ENCODE assay signal across 9 cellular contexts in genomic region chr11:117809236-117810055, GRCh38. TPM values are rescaled to one million over a fixed set of nuclear protein-coding genes. Genes with fewer than 3 reads are reported as not detected.
A peak's percentile ranks its signal among the peaks of the same experiment; 100 is the strongest.
DNase-seq lines count a peak whose midpoint lies in the region; ATAC-seq, FAIRE-seq and TF ChIP-seq lines count a peak whose summit lies in the region.
"Had no signal": no experiment of that assay in that cellular context is flagged by ENCODE, and none has a peak within 500 bp of the region (broad histone marks: within the 10 kb centered on the region; RNA-seq: fewer than 3 reads in every experiment).

No MANE protein-coding gene starts in this region.

- in situ Hi-C loops in GM13977 (cut with MboI; ENCODE audit: low pct_unique_long_range_greater_than_20kb, low sequenced_read_pairs, unreplicated experiment), result no loop called here

- no peaks in the 10 kb centered on the region for H3K9me3 Mint-ChIP-seq in activated B cell treated with CpG ODN at 0.5 μM for 24 hours

- H2AFZ ChIP-seq in H1 (ENCODE audit: low read length), result no peak overlapping the region

- H2BK12ac ChIP-seq in H1 (ENCODE audit: low read depth, low read length), result peak overlapping the region; percentile 60; the same call in 1 of the 2 replicates

- H3K4me1 ChIP-seq in H1 (replicated peaks in 1 of 4; ENCODE audit: control insufficient read depth in 3 of 4, insufficient read depth in 4 of 4, low read length in 3 of 4) (peaks cover 0 to 4% (median 3%) of the 10 kb centered on the region in 4 experiments; a peak in 6 of 7 replicates), uterus (no peaks in the 10 kb centered on the region)

- no peak overlapping the region for H3K9ac ChIP-seq in H1 (replicated peaks in 1 of 4; ENCODE audit: extremely low read depth in 1 of 4, low read depth in 3 of 4, low read length in 3 of 4)

- 0 out of 2 replicates have a peak overlapping the region, but pooled peaks have one; percentile 22 for H4K8ac ChIP-seq in H1 (ENCODE audit: extremely low read depth, insufficient read depth, low read length)

- peak overlapping the region; percentile 32 for H3K4ac ChIP-seq in H1 (replicated peaks; ENCODE audit: insufficient read length, low read depth, low read length)

- no peak overlapping the region; a peak in 1 of 4 replicates for H3K4me2 ChIP-seq in H1 (ENCODE audit: insufficient read depth in 1 of 2, low read depth in 2 of 2, low read length in 2 of 2)

- H2BK20ac ChIP-seq in H1 (ENCODE audit: low read length), result no peak overlapping the region

- H3K27ac Mint-ChIP-seq in activated B cell treated with CpG ODN at 0.5 μM for 24 hours, result peak overlapping the region; percentile 3

- H3K18ac ChIP-seq in H1 (ENCODE audit: extremely low read depth, low read length), result no peak overlapping the region; the same call in 1 of the 2 replicates

- H2BK120ac ChIP-seq in H1 (replicated peaks; ENCODE audit: low read depth, low read length), result peak overlapping the region; percentile 80

- H3K27me3 ChIP-seq in H1 (replicated peaks in 1 of 4; ENCODE audit: control insufficient read depth in 3 of 4, extremely low read depth in 1 of 4, insufficient read depth in 3 of 4, low read length in 3 of 4) (no peaks in the 10 kb centered on the region; a peak in 2 of 7 replicates), uterus (no peaks in the 10 kb centered on the region)

- H3K56ac ChIP-seq in H1 (replicated peaks; ENCODE audit: insufficient read length, low read depth, low read length), result peak overlapping the region; percentile 99

- peak; percentile 66 for ATAC-seq in activated B cell treated with CpG ODN at 0.5 μM for 24 hours (ENCODE audit: low read depth)
- no peak for ATAC-seq in HG03280 (IDR thresholded peaks at IDR 0.05; ENCODE audit: unreplicated experiment)

- no peak overlapping the region for H3K4me3 Mint-ChIP-seq in activated B cell treated with CpG ODN at 0.5 μM for 24 hours

- peak overlapping the region; percentile 99 for H2BK15ac ChIP-seq in H1 (ENCODE audit: low read length)

- TF ChIP-seq RAD21 in H1 (IDR thresholded peaks at IDR 0.05 in 1 of 2, conservative IDR thresholded peaks at IDR 0.05 in 1 of 2; ENCODE audit: low read depth in 2 of 2, low read length in 2 of 2), result peak; percentile 84 to 87

- H3K4me3 ChIP-seq in AG09309 (ENCODE audit: control insufficient read depth, low read depth, low read length) (no peak overlapping the region), H1 (ENCODE audit: extremely low read depth in 1 of 4, insufficient read depth in 2 of 4, low read depth in 3 of 4, low read length in 4 of 4) (no peak overlapping the region), uterus (no peak overlapping the region)

- H3K36me3 ChIP-seq in H1 (ENCODE audit: control insufficient read depth in 2 of 4, insufficient read depth in 4 of 4, low read length in 3 of 4) (no peaks in the 10 kb centered on the region; a peak in 1 of 8 replicates), uterus (no peaks in the 10 kb centered on the region)

- peaks cover 4% of the 10 kb centered on the region; the same call in 1 of the 2 replicates for H3K23me2 ChIP-seq in H1 (ENCODE audit: low read depth, low read length)

- DNase-seq in AG09309 (ENCODE audit: low read depth) (no peak), GM13977 (ENCODE audit: low spot score) (no peak), NCI-H2171 treated with DMSO at 0.1 percent for 48 hours (lab: John Stamatoyannopoulos, UW) (peak; percentile 72), activated B cell treated with CpG ODN at 0.5 μM for 24 hours (peak; percentile 29), H1 (ENCODE audit: low read depth in 1 of 2, low spot score in 2 of 2) (peak in 1 of 2 experiments; percentile 73), mucosa of gallbladder (ENCODE audit: low spot score) (peak; percentile 63), uterus (peak; percentile 63 to 75)

- 83 to 100% methylated on average over 1 to 15 of the region's 22 CpGs for WGBS in H1 (ENCODE audit: extremely low coverage in 1 of 2, insufficient coverage in 1 of 2, insufficient read length in 1 of 2, insufficient replicate concordance in 2 of 2, low coverage in 1 of 2, low lambda C conversion rate in 2 of 2, missing lambda C conversion rate in 1 of 2), 2 experiments

- peaks cover 0 to 7% of the 10 kb centered on the region in 2 experiments for H4K20me1 ChIP-seq in H1 (replicated peaks in 1 of 2; ENCODE audit: control insufficient read depth in 1 of 2, insufficient read depth in 2 of 2, low read length in 2 of 2)

- no peaks in the 10 kb centered on the region for H3K36me3 Mint-ChIP-seq in activated B cell treated with CpG ODN at 0.5 μM for 24 hours (ENCODE audit: low read depth)

- peaks cover 32% of the 10 kb centered on the region for H3K4me1 Mint-ChIP-seq in activated B cell treated with CpG ODN at 0.5 μM for 24 hours

- H2AK5ac ChIP-seq in H1 (ENCODE audit: low read depth, low read length), result peak overlapping the region; percentile 91; the same call in 1 of the 2 replicates

- no peaks in the 10 kb centered on the region for H3K79me2 ChIP-seq in H1 (ENCODE audit: control insufficient read depth in 1 of 2, insufficient read depth in 2 of 2, low read length in 2 of 2)

- intact Hi-C loops in activated B cell treated with CpG ODN at 0.5 μM for 24 hours (cut with micrococcal nuclease) (no loop called here), uterus (cut with DNase I; ENCODE audit: low total_unique reads) (loop anchor here (10.0 kb wide), 2 partner anchors 245 to 385 kb away; no protein-coding TSS in a partner anchor)

- CTCF ChIA-PET in activated B cell treated with CpG ODN at 0.5 μM for 24 hours (lab: Charles Lee), result interaction anchor here (0.9 to 9.4 kb wide), 12 partner anchors 10 to 387 kb away, joined by 3 to 265 read pairs (median 6); partner anchors contain the start of gene FXYD2
- CTCF ChIA-PET in H1 (lab: Charles Lee; ENCODE audit: partially characterized antibody), result interaction anchor here (0.6 to 7.8 kb wide), 60 partner anchors 9 to 398 kb away, joined by 3 to 163 read pairs (median 4); partner anchors contain the start of genes DSCAML1 and FXYD2

- peak overlapping the region; percentile 73 for H4K91ac ChIP-seq in H1 (replicated peaks; ENCODE audit: insufficient read length, low read length)

- FAIRE-seq in H1 (lab: Jason Lieb, UNC), result no peak
- FAIRE-seq: endothelial cell of umbilical vein had no signal

- no peak overlapping the region for H3K14ac ChIP-seq in H1 (ENCODE audit: insufficient read length)

- no peak overlapping the region for H4K5ac ChIP-seq in H1 (ENCODE audit: insufficient read length, low read depth, low read length)

- H3K79me1 ChIP-seq in H1 (ENCODE audit: low read depth, low read length), result no peaks in the 10 kb centered on the region

- H3K27ac ChIP-seq in H1 (ENCODE audit: low read depth, low read length) (no peak overlapping the region), uterus (peak overlapping the region; percentile 64 to 70)

- TF ChIP-seq POLR2A in H1 (IDR thresholded peaks at IDR 0.05; ENCODE audit: control extremely low read depth in 1 of 2, low read depth in 2 of 2, low read length in 2 of 2) (no peak), uterus (IDR thresholded peaks at IDR 0.05) (no peak)

- TF ChIP-seq CTCF in AG09309 (IDR thresholded peaks at IDR 0.05; ENCODE audit: control insufficient read depth, insufficient read depth, low read depth, low read length, missing control alignments), result peak; percentile 24
- peak; percentile 43 for TF ChIP-seq CTCF in GM13977 (IDR thresholded peaks at IDR 0.05; ENCODE audit: extremely low read depth, insufficient read depth, missing control alignments)
- TF ChIP-seq CTCF in activated B cell treated with CpG ODN at 0.5 μM for 24 hours (IDR thresholded peaks at IDR 0.05), result no peak
- peak; percentile 75 to 91 (median 77) for TF ChIP-seq CTCF in H1 (IDR thresholded peaks at IDR 0.05; ENCODE audit: control extremely low read depth in 1 of 3, insufficient read depth in 1 of 3, low read depth in 1 of 3, low read length in 3 of 3)
- peak; percentile 38 to 63 (median 50) for TF ChIP-seq CTCF in uterus (IDR thresholded peaks at IDR 0.05)

- no peak for TF ChIP-seq EP300 in H1 (IDR thresholded peaks at IDR 0.05; ENCODE audit: borderline replicate concordance in 1 of 2, low read depth in 2 of 2, low read length in 2 of 2)

- H3K9me3 ChIP-seq in H1 (ENCODE audit: insufficient read depth in 2 of 2, low read depth in 1 of 2, low read length in 1 of 2) (no peaks in the 10 kb centered on the region), uterus (no peaks in the 10 kb centered on the region)

- peaks cover 5% of the 10 kb centered on the region for H3K27me3 Mint-ChIP-seq in activated B cell treated with CpG ODN at 0.5 μM for 24 hours

- POLR2A ChIA-PET in activated B cell treated with CpG ODN at 0.5 μM for 24 hours (lab: Charles Lee) (interaction anchor here (0.9 to 3.3 kb wide), 6 partner anchors 8 to 244 kb away, joined by 3 to 63 read pairs (median 4); no protein-coding TSS in a partner anchor), H1 (lab: Charles Lee; ENCODE audit: partially characterized antibody) (interaction anchor here (0.6 kb wide), 1 partner anchor 383 kb away, joined by 3 read pairs; no protein-coding TSS in a partner anchor)

- H2BK5ac ChIP-seq in H1 (ENCODE audit: low read depth, low read length), result no peak overlapping the region

- no peak overlapping the region for H3K23ac ChIP-seq in H1 (ENCODE audit: insufficient read length)

RNA-seq across cellular contexts. Expression of gene DSCAML1, which starts 12.4 kb away (rescaled TPM):
- total RNA-seq in activated B cell treated with CpG ODN at 0.5 μM for 24 hours (1.5 and 3.6 TPM in 2 replicates), mucosa of gallbladder (8.0 TPM), uterus (10 to 100 TPM in 1 of 4 donors, 1 to 10 TPM in 2, under 1 TPM in 1; 0.29 to 29.1 (median 3.4) TPM)
- 0.19 and 0.27 TPM in 2 replicates for total RNA-seq in H1 (2021; fragmentation: NEBNext Ultra II Directional; extraction: Animal tissue kit (Norgen Biotek cat#: 25700))
- 0.24 and 0.25 TPM in 2 replicates for polyA plus RNA-seq in H1 (2011; rRNA removed)
- 0.16 TPM for polyA plus RNA-seq in H1 (2011; cell fraction: cytosol; rRNA removed)
- polyA plus RNA-seq in H1 (2011; cell fraction: nucleus; rRNA removed), result 0.39 TPM
- 0.08 to 0.35 TPM (median 0.18 TPM) in 4 replicates for polyA plus RNA-seq in H1 (2012, experiment 1 of 2)
- 0.04 TPM for polyA plus RNA-seq in H1 (2012, experiment 2 of 2)
- 0.10 TPM for polyA plus RNA-seq in H1 (2013, experiment 1 of 2)
- 0.22 TPM for polyA plus RNA-seq in H1 (2013, experiment 2 of 2)
- 0.10 and 0.54 TPM in 2 replicates for polyA minus RNA-seq in H1 (2011; rRNA and poly(A)+ RNA removed)
- not detected for polyA minus RNA-seq in H1 (2011; cell fraction: cytosol; rRNA and poly(A)+ RNA removed)
- 3.2 TPM for polyA minus RNA-seq in H1 (2011; cell fraction: nucleus; rRNA and poly(A)+ RNA removed)
- total RNA-seq: endothelial cell of umbilical vein had no signal
- polyA plus RNA-seq: endothelial cell of umbilical vein had no signal

RNA-seq across cellular contexts. Expression of gene FXYD2, which starts 15.1 kb away (rescaled TPM):
- total RNA-seq in activated B cell treated with CpG ODN at 0.5 μM for 24 hours (40.4 and 44.6 TPM in 2 replicates), mucosa of gallbladder (1,539 TPM), uterus (10 to 100 TPM in 1 of 4 donors, 1 to 10 TPM in 3; 2.1 to 36.4 (median 6.2) TPM)
- total RNA-seq in H1 (2021; fragmentation: NEBNext Ultra II Directional; extraction: Animal tissue kit (Norgen Biotek cat#: 25700)), result 0.99 and 1.1 TPM in 2 replicates
- 0.89 and 1.6 TPM in 2 replicates for polyA plus RNA-seq in H1 (2011; rRNA removed)
- 1.2 TPM for polyA plus RNA-seq in H1 (2011; cell fraction: cytosol; rRNA removed)
- 3.1 TPM for polyA plus RNA-seq in H1 (2011; cell fraction: nucleus; rRNA removed)
- polyA plus RNA-seq in H1 (2012, experiment 1 of 2), result 0.84 to 1.1 TPM (median 0.98 TPM) in 4 replicates
- 0.21 TPM for polyA plus RNA-seq in H1 (2012, experiment 2 of 2)
- polyA plus RNA-seq in H1 (2013, experiment 1 of 2), result 2.0 TPM
- polyA plus RNA-seq in H1 (2013, experiment 2 of 2), result 1.2 TPM
- polyA minus RNA-seq in H1 (2011; rRNA and poly(A)+ RNA removed), result 0.95 and 1.7 TPM in 2 replicates
- polyA minus RNA-seq in H1 (2011; cell fraction: cytosol; rRNA and poly(A)+ RNA removed), result 0.59 TPM
- 4.4 TPM for polyA minus RNA-seq in H1 (2011; cell fraction: nucleus; rRNA and poly(A)+ RNA removed)

Comparison
In these comparisons a context has a peak if more than half of its experiments do, and no peak if none do; other contexts are left out.
1. DNase-seq: peak in NCI-H2171 treated with DMSO at 0.1 percent for 48 hours (single experiment), activated B cell treated with CpG ODN at 0.5 μM for 24 hours (single experiment), mucosa of gallbladder (single experiment) and uterus (2 of 2); none in AG09309 (single experiment) and GM13977 (single experiment).
2. RNA of gene FXYD2, which starts 15.1 kb away (total RNA-seq): 1,539 TPM in mucosa of gallbladder (single experiment); 40.4 to 44.6 TPM in activated B cell treated with CpG ODN at 0.5 μM for 24 hours, 2.1 to 36.4 TPM in uterus and 0.99 to 1.1 TPM in H1; every median in the first group is over 10 times any median in the second.